Comparison of ENCODE assay signal across 9 cellular contexts in the genomic region with DNA sequence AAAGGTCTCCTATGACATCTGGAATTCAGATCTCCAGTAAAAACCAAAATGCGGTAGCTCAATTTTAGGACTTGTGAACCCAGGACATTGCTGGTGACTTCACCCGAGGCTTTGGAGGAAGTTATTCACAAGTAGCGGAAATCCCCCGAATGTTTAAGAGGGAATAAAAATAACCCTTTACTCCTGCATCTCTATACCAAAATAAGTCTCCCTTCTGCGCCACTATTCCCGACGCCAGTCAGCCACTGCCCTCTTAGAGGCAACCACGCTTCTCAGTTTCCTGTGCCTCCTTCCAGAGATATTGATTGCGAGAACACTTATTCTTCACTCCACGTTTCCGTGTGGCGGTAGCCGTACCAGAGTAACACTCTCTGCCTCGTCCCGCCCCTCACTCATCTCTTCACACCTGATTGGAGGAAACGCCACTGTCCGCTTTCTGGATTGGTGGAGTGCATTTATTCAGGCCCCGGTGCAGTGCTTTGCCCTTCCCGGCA. TPM values are rescaled to one million over a fixed set of nuclear protein-coding genes. Genes with fewer than 3 reads are reported as not detected.
DNase-seq lines count a peak whose midpoint lies in the region; ATAC-seq and TF ChIP-seq lines count a peak whose summit lies in the region.
"Had no signal": no experiment of that assay in that cellular context is flagged by ENCODE, and none has a peak within 500 bp of the region (broad histone marks: within the 10 kb centered on the region; RNA-seq: fewer than 3 reads in every experiment).

No MANE protein-coding gene starts in this region.

- H3K27ac Mint-ChIP-seq in activated CD8-positive, alpha-beta T cell treated with anti-CD3 and anti-CD28 coated beads for 36 hours = peak overlapping the region; percentile 89

- CTCF ChIA-PET in activated CD8-positive, alpha-beta T cell treated with anti-CD3 and anti-CD28 coated beads for 36 hours (lab: Charles Lee) = interaction anchor here (0.9 kb wide), 1 partner anchor 10 kb away, joined by 3 read pairs; no protein-coding TSS in a partner anchor

- intact Hi-C loops in activated CD8-positive, alpha-beta T cell treated with anti-CD3 and anti-CD28 coated beads for 36 hours (cut with micrococcal nuclease) = no loop called here
- intact Hi-C loops in Right ventricle myocardium inferior (cut with DNase I) = no loop called here

- TF ChIP-seq CTCF in activated CD8-positive, alpha-beta T cell treated with anti-CD3 and anti-CD28 coated beads for 36 hours (IDR thresholded peaks at IDR 0.05) = no peak

- peak overlapping the region; percentile 75 for H3K4me3 Mint-ChIP-seq in activated CD8-positive, alpha-beta T cell treated with anti-CD3 and anti-CD28 coated beads for 36 hours

- POLR2A ChIA-PET in activated CD8-positive, alpha-beta T cell treated with anti-CD3 and anti-CD28 coated beads for 36 hours (lab: Charles Lee) = interaction anchor here (0.8 to 1.6 kb wide), 2 partner anchors 21 to 365 kb away, joined by 3 read pairs; no protein-coding TSS in a partner anchor

- H3K9me3 Mint-ChIP-seq in activated CD8-positive, alpha-beta T cell treated with anti-CD3 and anti-CD28 coated beads for 36 hours = peaks cover 10% of the 10 kb centered on the region

- peaks cover 2% of the 10 kb centered on the region for H3K36me3 Mint-ChIP-seq in activated CD8-positive, alpha-beta T cell treated with anti-CD3 and anti-CD28 coated beads for 36 hours (ENCODE audit: low read depth)

- DNase-seq in activated gamma-delta T cell treated with Interleukin-2 at 50 U/mL for 16 hours (peak; percentile 53), activated gamma-delta T cell (lab: John Stamatoyannopoulos, UW) (no peak), Right ventricle myocardium inferior (ENCODE audit: missing footprints) (no peak), NCI-H187 treated with DMSO at 0.1 percent for 48 hours (lab: John Stamatoyannopoulos, UW) (no peak), HCEC 1CT (no peak)
- DNase-seq in activated CD8-positive, alpha-beta T cell treated with anti-CD3 and anti-CD28 coated beads for 36 hours = peak; percentile 76
- peak; percentile 25 to 42 for DNase-seq in stimulated activated CD4-positive, alpha-beta T cell treated with anti-CD3 and anti-CD28 coated beads, Interleukin-4, amount 100 ng/mL, for 4 hours
- DNase-seq: pancreas had no signal

- H3K27me3 Mint-ChIP-seq in activated CD8-positive, alpha-beta T cell treated with anti-CD3 and anti-CD28 coated beads for 36 hours = peaks cover 9% of the 10 kb centered on the region

- ATAC-seq in HG03469 (IDR thresholded peaks at IDR 0.05; ENCODE audit: unreplicated experiment) = peak; percentile 78
- peak; percentile 98 for ATAC-seq in activated CD8-positive, alpha-beta T cell treated with anti-CD3 and anti-CD28 coated beads for 36 hours
- ATAC-seq in Right ventricle myocardium inferior = peak; percentile 88

- H3K4me1 Mint-ChIP-seq in activated CD8-positive, alpha-beta T cell treated with anti-CD3 and anti-CD28 coated beads for 36 hours (ENCODE audit: low read depth) = peaks cover 14% of the 10 kb centered on the region

RNA-seq across cellular contexts. Expression of gene EMP2, which starts 27.4 kb away (rescaled TPM):
- total RNA-seq in activated CD8-positive, alpha-beta T cell treated with anti-CD3 and anti-CD28 coated beads for 36 hours = not detected
- total RNA-seq in Right ventricle myocardium inferior = 110 TPM

Comparison
In these comparisons a context has a peak if more than half of its experiments do, and no peak if none do; other contexts are left out.
1. DNase-seq: peak in activated gamma-delta T cell treated with Interleukin-2 at 50 U/mL for 16 hours (single experiment), activated CD8-positive, alpha-beta T cell treated with anti-CD3 and anti-CD28 coated beads for 36 hours (single experiment) and stimulated activated CD4-positive, alpha-beta T cell treated with anti-CD3 and anti-CD28 coated beads, Interleukin-4, amount 100 ng/mL, for 4 hours (2 of 2); none in activated gamma-delta T cell (single experiment), Right ventricle myocardium inferior (single experiment), NCI-H187 treated with DMSO at 0.1 percent for 48 hours (single experiment) and HCEC 1CT (single experiment).
2. RNA of gene EMP2, which starts 27.4 kb away (total RNA-seq): 110 TPM in Right ventricle myocardium inferior (single experiment); not detected in activated CD8-positive, alpha-beta T cell treated with anti-CD3 and anti-CD28 coated beads for 36 hours; every median in the first group is over 10 times any median in the second.
3. Peak in every context shown above with its lines, with median percentiles within 50 percentile points of each other: ATAC-seq.